8 cellular contexts compared by ENCODE assay signal in genomic region chr7:24756989-24757798, GRCh38. TPM values are rescaled to one million over a fixed set of nuclear protein-coding genes. Genes with fewer than 3 reads are reported as not detected.
DNase-seq lines count a peak whose midpoint lies in the region; ATAC-seq, FAIRE-seq and TF ChIP-seq lines count a peak whose summit lies in the region.

Gene GSDME, minus strand, starts transcription at chr7:24757464. Its CDS starts 7,690 bp downstream, at chr7:24749774.

- peak; percentile 93 for DNase-seq in AG20443 (ENCODE audit: low spot score)
- peak; percentile 85 for DNase-seq in RPMI7951 (ENCODE audit: low read depth)
- peak; percentile 53 for DNase-seq in astrocyte (ENCODE audit: low read depth)
- DNase-seq in right cardiac atrium, result peak; percentile 75 to 89 (median 88)
- peak; percentile 87 for DNase-seq in posterior vena cava (ENCODE audit: low spot score)
- no peak for DNase-seq in RPMI8226

- peak within 1 kb of the TSS; percentile 63 for H3K27ac Mint-ChIP-seq in astrocyte (ENCODE audit: unreplicated experiment)

- H3K9ac ChIP-seq in astrocyte (ENCODE audit: low read length), result peak within 1 kb of the TSS; percentile 81

- no peaks in the 10 kb centered on the region for H3K36me3 ChIP-seq in astrocyte (ENCODE audit: insufficient read depth, low read length)

- no peaks in the 10 kb centered on the region for H3K79me2 ChIP-seq in astrocyte (ENCODE audit: insufficient read depth, low read length)

- H3K4me3 ChIP-seq in astrocyte (ENCODE audit: insufficient read depth, low read depth, low read length), result peak within 1 kb of the TSS; percentile 68
- H3K4me3 ChIP-seq in right cardiac atrium (ENCODE audit: low read length), result peak within 1 kb of the TSS; percentile 69

- WGBS in right cardiac atrium, result under 1% methylated on average over 89 of the region's 89 CpGs

- peak within 1 kb of the TSS; percentile 76 for H2AFZ ChIP-seq in astrocyte (ENCODE audit: low read depth, low read length)

- no peak for FAIRE-seq in astrocyte (lab: Jason Lieb, UNC)

- no peak for TF ChIP-seq CTCF in astrocyte (IDR thresholded peaks at IDR 0.05; ENCODE audit: insufficient read depth, low read depth, low read length)

- ATAC-seq in GM18868 (IDR thresholded peaks at IDR 0.05; ENCODE audit: unreplicated experiment) (peak; percentile 52), HG03064 (IDR thresholded peaks at IDR 0.05; ENCODE audit: low read depth, unreplicated experiment) (peak; percentile 49), right cardiac atrium (peak; percentile 96 to 97)

- peak within 1 kb of the TSS; percentile 71 for H3K27ac ChIP-seq in astrocyte (ENCODE audit: low read depth, low read length)
- H3K27ac ChIP-seq in right cardiac atrium (ENCODE audit: low read length), result peak within 1 kb of the TSS; percentile 78

- intact Hi-C loops in right cardiac atrium (cut with DNase I), result no loop called here
- intact Hi-C loops in posterior vena cava (cut with DNase I), result no loop called here

- H3K4me3 Mint-ChIP-seq in astrocyte (ENCODE audit: unreplicated experiment), result peak within 1 kb of the TSS; percentile 90

- no peaks in the 10 kb centered on the region for H4K20me1 ChIP-seq in astrocyte (ENCODE audit: insufficient read depth, low read length)

- H3K4me1 Mint-ChIP-seq in astrocyte (ENCODE audit: low read depth, unreplicated experiment), result peaks cover 20% of the 10 kb centered on the region

- H3K9me3 ChIP-seq in astrocyte (ENCODE audit: insufficient read depth, low read depth, low read length) (no peaks in the 10 kb centered on the region), right cardiac atrium (ENCODE audit: control insufficient read depth, low read length) (no peaks in the 10 kb centered on the region)

- H3K4me2 ChIP-seq in astrocyte (ENCODE audit: low read length), result peak within 1 kb of the TSS; percentile 92

- H3K27me3 ChIP-seq in astrocyte (ENCODE audit: insufficient read depth, low read length) (no peaks in the 10 kb centered on the region), right cardiac atrium (ENCODE audit: control insufficient read depth, insufficient read depth) (no peaks in the 10 kb centered on the region)

- no peaks in the 10 kb centered on the region for H3K36me3 Mint-ChIP-seq in astrocyte (ENCODE audit: low read depth, unreplicated experiment)

- peaks cover 1% of the 10 kb centered on the region for H3K27me3 Mint-ChIP-seq in astrocyte (ENCODE audit: low read depth, unreplicated experiment)

- H3K9me3 Mint-ChIP-seq in astrocyte (ENCODE audit: unreplicated experiment), result no peaks in the 10 kb centered on the region

- H3K4me1 ChIP-seq in astrocyte (ENCODE audit: insufficient read depth, low read length) (peaks cover 21% of the 10 kb centered on the region), right cardiac atrium (ENCODE audit: control insufficient read depth, insufficient read depth, low read length) (peaks cover 3% of the 10 kb centered on the region)

RNA-seq across cellular contexts. Expression of gene GSDME, which starts in this region (rescaled TPM):
- 20.2 and 24.9 TPM in 2 replicates for total RNA-seq in RPMI7951 (2014; rRNA removed; shearing (Covaris generic))
- 25.0 and 27.7 TPM in 2 replicates for total RNA-seq in astrocyte
- total RNA-seq in right cardiac atrium, result 1 to 10 TPM; 5.1 to 9.9 (median 6.4) TPM
- 4.9 TPM for polyA plus RNA-seq in right cardiac atrium
- 10 to 100 TPM; 33.4 to 43.5 TPM for total RNA-seq in posterior vena cava
